In the genomic region with DNA sequence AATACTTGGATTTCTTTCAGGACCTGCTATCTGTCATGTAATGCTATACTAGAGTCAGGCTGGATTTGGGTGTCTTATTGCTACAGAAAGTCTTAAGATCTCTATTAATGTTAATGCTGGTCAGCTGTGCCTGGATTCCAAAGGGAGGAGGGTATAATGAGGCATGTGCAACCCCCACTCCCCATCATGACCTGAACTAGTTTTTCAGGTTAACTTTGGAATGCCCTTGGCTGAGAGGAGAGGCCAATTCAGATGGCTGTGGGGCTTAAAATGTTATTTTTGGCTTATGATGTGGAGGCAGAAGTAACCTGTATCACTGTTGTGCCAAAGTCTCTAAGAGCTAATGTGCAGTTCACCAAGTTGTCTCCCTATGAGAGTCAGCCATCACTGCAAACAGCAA, we compare ENCODE assay signal across 33 cellular contexts.
"Had no signal": no experiment of that assay in that cellular context is flagged by ENCODE, and none has a peak within 500 bp of the region (broad histone marks: within the 10 kb centered on the region; RNA-seq: fewer than 3 reads in every experiment).

No MANE protein-coding gene starts in this region.

- H3K27ac Mint-ChIP-seq: activated B cell treated with CpG ODN at 0.5 μM for 24 hours; activated CD8-positive, alpha-beta T cell treated with anti-CD3 and anti-CD28 coated beads for 36 hours; activated naive CD4-positive, alpha-beta T cell treated with anti-CD3 and anti-CD28 coated beads for 36 hours; activated naive CD4-positive, alpha-beta T cell treated with anti-CD3 and anti-CD28 coated beads, Interleukin-2, amount 50 U/mL, for 24 hours; activated naive CD8-positive, alpha-beta T cell treated with anti-CD3 and anti-CD28 coated beads for 36 hours; activated naive CD8-positive, alpha-beta T cell treated with anti-CD3 and anti-CD28 coated beads, Interleukin-2, amount 50 U/mL, for 24 hours; activated T-helper 1 cell treated with anti-CD3 and anti-CD28 coated beads, Interleukin-12 subunit alpha, Interleukin-12 subunit beta, Interleukin-2, Interleukin-4 antibody, amounts not matched to agents 30 ng/mL and 10 ng/mL and 1 ng/mL, durations not matched to agents 14 hours and 24 hours and 36 hours; activated T-helper 2 cell treated with anti-CD3 and anti-CD28 coated beads, Interferon-gamma antibody, Interleukin-2, Interleukin-4, amounts not matched to agents 10 μg/mL and 5 μg/mL and 100 μg/mL, durations not matched to agents 14 hours and 24 hours and 36 hours; brain; T-helper 17 cell; T-helper 2 cell treated with Interferon-gamma antibody and Interleukin-4, amounts not matched to agents 5 μg/mL and 100 μg/mL, for 36 hours had no signal

- H3K4me3 Mint-ChIP-seq: activated B cell treated with CpG ODN at 0.5 μM for 24 hours; activated CD8-positive, alpha-beta T cell treated with anti-CD3 and anti-CD28 coated beads for 36 hours; activated naive CD4-positive, alpha-beta T cell treated with anti-CD3 and anti-CD28 coated beads for 36 hours; activated naive CD4-positive, alpha-beta T cell treated with anti-CD3 and anti-CD28 coated beads, Interleukin-2, amount 50 U/mL, for 24 hours; activated naive CD8-positive, alpha-beta T cell treated with anti-CD3 and anti-CD28 coated beads for 36 hours; activated naive CD8-positive, alpha-beta T cell treated with anti-CD3 and anti-CD28 coated beads, Interleukin-2, amount 50 U/mL, for 24 hours; activated T-helper 1 cell treated with anti-CD3 and anti-CD28 coated beads, Interleukin-12 subunit alpha, Interleukin-12 subunit beta, Interleukin-2, Interleukin-4 antibody, amounts not matched to agents 30 ng/mL and 10 ng/mL and 1 ng/mL, durations not matched to agents 14 hours and 24 hours and 36 hours; brain; T-helper 17 cell; T-helper 2 cell treated with Interferon-gamma antibody and Interleukin-4, amounts not matched to agents 5 μg/mL and 100 μg/mL, for 36 hours had no signal

- H3K4me3 ChIP-seq: ascending aorta, breast epithelium, cardiac muscle cell, colonic mucosa, esophagus muscularis mucosa, gastrocnemius medialis had no signal

- H3K36me3 Mint-ChIP-seq: activated naive CD4-positive, alpha-beta T cell treated with anti-CD3 and anti-CD28 coated beads, Interleukin-2, amount 50 U/mL, for 24 hours; activated naive CD8-positive, alpha-beta T cell treated with anti-CD3 and anti-CD28 coated beads for 36 hours had no signal

- DNase-seq: activated B cell treated with CpG ODN at 0.5 μM for 24 hours; activated CD4-positive, alpha-beta T cell treated with anti-CD3 and anti-CD28 coated beads for 48 hours; activated CD4-positive, alpha-beta T cell treated with anti-CD3 and anti-CD28 coated beads, Interleukin-2, amount 50 U/mL, for 1 hour; activated CD4-positive, alpha-beta T cell treated with anti-CD3 and anti-CD28 coated beads, Interleukin-2, amount 50 U/mL, for 48 hours; activated CD8-positive, alpha-beta memory T cell treated with anti-CD3 and anti-CD28 coated beads for 24 hours; activated CD8-positive, alpha-beta T cell treated with anti-CD3 and anti-CD28 coated beads for 36 hours; activated effector memory CD4-positive, alpha-beta T cell treated with anti-CD3 and anti-CD28 coated beads, Interleukin-2, amount 50 U/mL, for 16 hours; activated naive CD4-positive, alpha-beta T cell treated with anti-CD3 and anti-CD28 coated beads for 36 hours; activated naive CD8-positive, alpha-beta T cell treated with anti-CD3 and anti-CD28 coated beads for 36 hours; activated naive CD8-positive, alpha-beta T cell treated with anti-CD3 and anti-CD28 coated beads, Interleukin-2, amount 50 U/mL, for 24 hours; activated T-cell treated with anti-CD3 and anti-CD28 coated beads, Interleukin-2, amount 50 U/mL, for 1 hour; activated T-cell treated with anti-CD3 and anti-CD28 coated beads, Interleukin-2, amount 50 U/mL, for 48 hours; central memory CD4-positive, alpha-beta T cell; cerebellar nuclear complex; colonic mucosa; effector CD8-positive, alpha-beta T cell; foreskin keratinocyte; gastrocnemius medialis; glutamatergic neuron; T-helper 1 cell; T-helper 17 cell; T1000; WERI-Rb-1 had no signal

- H3K9me3 Mint-ChIP-seq: activated B cell treated with CpG ODN at 0.5 μM for 24 hours; activated CD8-positive, alpha-beta T cell treated with anti-CD3 and anti-CD28 coated beads for 36 hours; activated naive CD4-positive, alpha-beta T cell treated with anti-CD3 and anti-CD28 coated beads for 36 hours; activated naive CD4-positive, alpha-beta T cell treated with anti-CD3 and anti-CD28 coated beads, Interleukin-2, amount 50 U/mL, for 24 hours; activated naive CD8-positive, alpha-beta T cell treated with anti-CD3 and anti-CD28 coated beads for 36 hours; activated naive CD8-positive, alpha-beta T cell treated with anti-CD3 and anti-CD28 coated beads, Interleukin-2, amount 50 U/mL, for 24 hours; activated T-helper 1 cell treated with anti-CD3 and anti-CD28 coated beads, Interleukin-12 subunit alpha, Interleukin-12 subunit beta, Interleukin-2, Interleukin-4 antibody, amounts not matched to agents 30 ng/mL and 10 ng/mL and 1 ng/mL, durations not matched to agents 14 hours and 24 hours and 36 hours; activated T-helper 2 cell treated with anti-CD3 and anti-CD28 coated beads, Interferon-gamma antibody, Interleukin-2, Interleukin-4, amounts not matched to agents 10 μg/mL and 5 μg/mL and 100 μg/mL, durations not matched to agents 14 hours and 24 hours and 36 hours; T-helper 2 cell treated with Interferon-gamma antibody and Interleukin-4, amounts not matched to agents 5 μg/mL and 100 μg/mL, for 36 hours had no signal

- H3K27me3 Mint-ChIP-seq: activated B cell treated with CpG ODN at 0.5 μM for 24 hours; activated CD8-positive, alpha-beta T cell treated with anti-CD3 and anti-CD28 coated beads for 36 hours; activated naive CD8-positive, alpha-beta T cell treated with anti-CD3 and anti-CD28 coated beads, Interleukin-2, amount 50 U/mL, for 24 hours had no signal

- H3K27ac ChIP-seq: ascending aorta, breast epithelium, cardiac muscle cell, colonic mucosa, esophagus muscularis mucosa, foreskin keratinocyte, gastrocnemius medialis, WERI-Rb-1 had no signal

- H3K4me1 Mint-ChIP-seq: activated B cell treated with CpG ODN at 0.5 μM for 24 hours; activated naive CD4-positive, alpha-beta T cell treated with anti-CD3 and anti-CD28 coated beads, Interleukin-2, amount 50 U/mL, for 24 hours; activated naive CD8-positive, alpha-beta T cell treated with anti-CD3 and anti-CD28 coated beads for 36 hours; activated naive CD8-positive, alpha-beta T cell treated with anti-CD3 and anti-CD28 coated beads, Interleukin-2, amount 50 U/mL, for 24 hours; T-helper 17 cell had no signal

- ATAC-seq: activated CD4-positive, CD25-positive, alpha-beta regulatory T cell treated with anti-CD3 and anti-CD28 coated beads, Interleukin-2, amount 50 U/mL, for 24 hours; activated CD8-positive, alpha-beta T cell treated with anti-CD3 and anti-CD28 coated beads for 36 hours; activated naive CD8-positive, alpha-beta T cell treated with anti-CD3 and anti-CD28 coated beads, Interleukin-2, amount 50 U/mL, for 24 hours; foreskin keratinocyte; gastrocnemius medialis; T-helper 17 cell had no signal

- H3K4me1 ChIP-seq: ascending aorta, breast epithelium, colonic mucosa, foreskin keratinocyte, gastrocnemius medialis had no signal

- H3K36me3 ChIP-seq: ascending aorta, breast epithelium, cardiac muscle cell, colonic mucosa, esophagus muscularis mucosa, gastrocnemius medialis, WERI-Rb-1 had no signal

- H3K9me3 ChIP-seq: ascending aorta, breast epithelium, colonic mucosa, esophagus muscularis mucosa, gastrocnemius medialis had no signal

- H3K27me3 ChIP-seq: ascending aorta, breast epithelium, cardiac muscle cell, colonic mucosa, esophagus muscularis mucosa, foreskin keratinocyte, gastrocnemius medialis had no signal
